In genomic region chr11:71927813-71928738, GRCh38 we compare ENCODE assay signal across 8 cellular contexts. TPM values are rescaled to one million over a fixed set of nuclear protein-coding genes. Genes with fewer than 3 reads are reported as not detected.
DNase-seq lines count a peak whose midpoint lies in the region; ATAC-seq and TF ChIP-seq lines count a peak whose summit lies in the region.

XNDC1N (minus strand) TSS chr11:71928594; CDS start chr11:71923353, 5,241 bp downstream.

- H3K36me3 ChIP-seq in esophagus muscularis mucosa, result peaks cover 0 to 9% (median 4%) of the 10 kb centered on the region in 4 donors
- H3K36me3 ChIP-seq in stomach, result peaks cover 0 to 12% (median 10%) of the 10 kb centered on the region in 4 donors

- H3K4me1 ChIP-seq in esophagus muscularis mucosa (peaks cover 26 to 54% (median 40%) of the 10 kb centered on the region in 4 donors), stomach (peaks cover 12 to 56% (median 42%) of the 10 kb centered on the region in 4 donors)

- intact Hi-C loops in esophagus muscularis mucosa (cut with DNase I), result no loop called here
- intact Hi-C loops in natural killer cell (cut with micrococcal nuclease), result loop anchor here (1.0 kb wide), 2 partner anchors 152 to 184 kb away; partner anchors contain the start of genes ANAPC15, LRRC51 and NUMA1
- intact Hi-C loops in stomach (cut with DNase I; ENCODE audit: low total_unique reads), result no loop called here

- no peak for TF ChIP-seq POLR2A in esophagus muscularis mucosa (IDR thresholded peaks at IDR 0.05; ENCODE audit: low read depth)
- TF ChIP-seq POLR2A in stomach (IDR thresholded peaks at IDR 0.05), result no peak

- H3K9me3 ChIP-seq in esophagus muscularis mucosa (no peaks in the 10 kb centered on the region), stomach (no peaks in the 10 kb centered on the region)

- H3K36me3 Mint-ChIP-seq in natural killer cell, result no peaks in the 10 kb centered on the region

- under 1% methylated on average over 34 of the region's 41 CpGs for WGBS in esophagus muscularis mucosa
- WGBS in stomach, 5 donors, result 0 to 1% (median 0%) methylated on average over 41 of the region's 41 CpGs

- TF ChIP-seq CTCF in esophagus muscularis mucosa (IDR thresholded peaks at IDR 0.05) (no peak), natural killer cell (IDR thresholded peaks at IDR 0.05) (no peak), stomach (IDR thresholded peaks at IDR 0.05) (no peak)

- H3K4me3 ChIP-seq in esophagus muscularis mucosa (peak within 1 kb of the TSS; percentile 76 to 91 (median 85)), stomach (peak within 1 kb of the TSS; percentile 88 to 98 (median 93))

- peak within 1 kb of the TSS; percentile 99 for H3K4me3 Mint-ChIP-seq in natural killer cell

- peaks cover 32 to 43% of the 10 kb centered on the region in 2 donors for H3K4me1 Mint-ChIP-seq in natural killer cell

- peak within 1 kb of the TSS; percentile 92 to 98 for H3K27ac Mint-ChIP-seq in natural killer cell

- H3K27me3 ChIP-seq in esophagus muscularis mucosa (no peaks in the 10 kb centered on the region), stomach (no peaks in the 10 kb centered on the region)

- no peaks in the 10 kb centered on the region for H3K9me3 Mint-ChIP-seq in natural killer cell

- ATAC-seq in GM21447 (IDR thresholded peaks at IDR 0.05; ENCODE audit: unreplicated experiment) (peak; percentile 67), natural killer cell (peak; percentile 81 to 89 (median 83))

- H3K27me3 Mint-ChIP-seq in natural killer cell (ENCODE audit: low read depth in 2 of 2), result no peaks in the 10 kb centered on the region

- H3K27ac ChIP-seq in esophagus muscularis mucosa (replicated peaks in 1 of 4), result peak within 1 kb of the TSS; percentile 80 to 88 (median 87)
- peak within 1 kb of the TSS; percentile 75 to 93 (median 91) for H3K27ac ChIP-seq in stomach

- DNase-seq in DMS153 (lab: John Stamatoyannopoulos, UW), result peak; percentile 80
- DNase-seq in HUDEP-2 (lab: John Stamatoyannopoulos, UW; ENCODE audit: unreplicated experiment in 76 of 76), result peak in 67 of 76 experiments; percentile 30 to 92 (median 78)
- DNase-seq in NOMO-1 treated with dmso at 0.1 percent for 144 hours (lab: John Stamatoyannopoulos, UW; ENCODE audit: unreplicated experiment), result peak; percentile 92
- DNase-seq in activated T-cell treated with anti-CD3 and anti-CD28 coated beads for 24 hours (ENCODE audit: low read depth), result peak; percentile 52
- peak; percentile 93 for DNase-seq in esophagus muscularis mucosa (ENCODE audit: extremely low spot score)
- DNase-seq in natural killer cell, result no peak
- DNase-seq in stomach, result peak; percentile 77

- no peak for TF ChIP-seq EP300 in esophagus muscularis mucosa (IDR thresholded peaks at IDR 0.05)
- no peak for TF ChIP-seq EP300 in stomach (IDR thresholded peaks at IDR 0.05)

RNA-seq across cellular contexts. Expression of gene XNDC1N, which starts in this region (rescaled TPM):
- total RNA-seq in esophagus muscularis mucosa (10 to 100 TPM in 1 of 4 donors, 1 to 10 TPM in 3; 5.6 to 10.4 (median 8.8) TPM), natural killer cell (10 to 100 TPM in 2 of 3 donors, 1 to 10 TPM in 1; 9.6 to 16.1 (median 14.1) TPM), stomach (10 to 100 TPM in 2 of 5 donors, 1 to 10 TPM in 1, not detected in 2; 4.5 to 17.4 (median 16.7) TPM)
- polyA plus RNA-seq in stomach, result 1 to 10 TPM; 2.7 to 2.9 (median 2.8) TPM
